In the genomic region with DNA sequence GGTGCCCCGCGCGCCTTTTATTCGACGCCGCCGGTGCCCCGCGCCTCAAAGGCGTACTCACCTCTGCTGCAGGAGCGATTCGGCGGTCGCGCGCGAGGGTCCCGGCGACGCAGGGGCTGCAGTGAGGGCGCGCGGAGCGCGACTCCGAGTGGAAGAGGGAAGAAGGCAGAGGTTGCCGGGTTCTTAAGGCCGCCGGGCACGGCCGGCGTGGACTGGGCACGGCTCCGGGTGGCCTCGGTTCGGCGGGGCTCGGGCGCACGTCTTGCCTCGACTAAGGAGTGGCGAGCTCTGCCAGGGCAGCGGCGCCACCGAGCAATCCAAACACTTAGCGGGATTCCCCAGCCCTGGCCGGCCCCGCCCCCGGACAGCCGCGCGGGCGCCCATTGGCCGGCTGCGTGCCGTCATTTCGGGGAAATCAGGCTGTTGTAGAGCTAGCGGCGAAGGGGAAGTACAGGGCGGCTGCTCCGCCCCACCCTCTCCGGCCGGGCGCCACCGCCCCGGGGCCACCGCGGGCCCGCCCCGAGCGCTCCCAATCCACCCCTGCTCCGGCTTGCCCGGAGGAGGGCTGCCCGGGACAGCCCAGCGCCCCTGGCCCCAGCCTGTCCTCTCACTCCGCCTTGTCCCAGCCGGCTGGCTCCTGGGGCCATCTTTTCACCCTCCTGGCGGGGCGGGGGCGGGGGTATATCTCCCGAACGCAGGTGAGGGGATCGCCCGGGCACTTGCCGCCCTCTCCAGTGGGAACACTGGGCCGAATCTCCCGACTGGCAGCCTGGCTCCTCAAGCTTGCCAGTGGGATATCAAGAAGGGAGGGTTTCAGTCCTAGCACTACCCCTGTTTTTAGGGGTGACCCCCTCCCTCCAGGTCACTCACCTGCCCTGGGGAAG, we compare ENCODE assay signal across 8 cellular contexts. TPM values are rescaled to one million over a fixed set of nuclear protein-coding genes. Genes with fewer than 3 reads are reported as not detected.
A peak's percentile ranks its signal among the peaks of the same experiment; 100 is the strongest.
DNase-seq lines count a peak whose midpoint lies in the region; ATAC-seq and TF ChIP-seq lines count a peak whose summit lies in the region.

A gene with protein sequence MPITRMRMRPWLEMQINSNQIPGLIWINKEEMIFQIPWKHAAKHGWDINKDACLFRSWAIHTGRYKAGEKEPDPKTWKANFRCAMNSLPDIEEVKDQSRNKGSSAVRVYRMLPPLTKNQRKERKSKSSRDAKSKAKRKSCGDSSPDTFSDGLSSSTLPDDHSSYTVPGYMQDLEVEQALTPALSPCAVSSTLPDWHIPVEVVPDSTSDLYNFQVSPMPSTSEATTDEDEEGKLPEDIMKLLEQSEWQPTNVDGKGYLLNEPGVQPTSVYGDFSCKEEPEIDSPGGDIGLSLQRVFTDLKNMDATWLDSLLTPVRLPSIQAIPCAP (minus strand): TSS at position 290 of the 884 bp plus-strand sequence. CDS start 1,295 bp downstream, outside the sequence.

- H3K4me1 ChIP-seq in PC-3 (ENCODE audit: insufficient read depth, low read length): peaks cover 37% of the 10 kb centered on the region
- peaks cover 64 to 67% of the 10 kb centered on the region in 2 donors for H3K4me1 ChIP-seq in mucosa of rectum (ENCODE audit: control insufficient read depth in 2 of 2, insufficient read depth in 2 of 2, low read length in 2 of 2)

- H3K4me2 ChIP-seq in PC-3 (ENCODE audit: low read length): peak within 1 kb of the TSS; percentile 99

- no peak for TF ChIP-seq CTCF in PC-3 (conservative IDR thresholded peaks at IDR 0.05; ENCODE audit: low read depth, low read length)
- TF ChIP-seq CTCF in epithelial cell of proximal tubule (conservative IDR thresholded peaks at IDR 0.05; ENCODE audit: low read depth, low read length): no peak

- H3K36me3 ChIP-seq in PC-3 (ENCODE audit: low read depth, low read length): peaks cover 25% of the 10 kb centered on the region
- H3K36me3 ChIP-seq in mucosa of rectum (ENCODE audit: control insufficient read depth in 2 of 2, insufficient read depth in 2 of 2, low read length in 2 of 2): peaks cover 33 to 34% of the 10 kb centered on the region in 2 donors

- no peak for TF ChIP-seq RAD21 in Ishikawa (IDR thresholded peaks at IDR 0.05; ENCODE audit: low read depth)

- peak; percentile 74 for ATAC-seq in GM21576 (IDR thresholded peaks at IDR 0.05; ENCODE audit: unreplicated experiment)
- ATAC-seq in PC-3: peak; percentile 83

- BruUV-seq in PC-3 (replicated peaks; lab: Mats Ljungman, UMichigan): no TSS peak

- H3K27me3 ChIP-seq in PC-3 (ENCODE audit: low read length) (no peaks in the 10 kb centered on the region), mucosa of rectum (ENCODE audit: control insufficient read depth in 2 of 2, insufficient read depth in 2 of 2, low read length in 2 of 2) (no peaks in the 10 kb centered on the region)

- DNase-seq in DMS53 (lab: John Stamatoyannopoulos, UW) (peak; percentile 98), PC-3 (peak; percentile 92), activated T-cell treated with anti-CD3 and anti-CD28 coated beads for 48 hours (ENCODE audit: low read depth) (peak; percentile 99), epithelial cell of proximal tubule (ENCODE audit: low read depth) (no peak)
- peak; percentile 95 to 97 for DNase-seq in stimulated activated CD8-positive, alpha-beta memory T cell treated with anti-CD3 and anti-CD28 coated beads, Interleukin-7, amount 100 ng/mL, for 1 hour (ENCODE audit: low read depth in 2 of 2)

- POLR2A ChIA-PET in PC-3 (lab: Charles Lee; ENCODE audit: unreplicated experiment): interaction anchor here (0.6 to 0.9 kb wide), 4 partner anchors 10 to 80 kb away, joined by 3 to 5 read pairs (median 4); no protein-coding TSS in a partner anchor

- H4K20me1 ChIP-seq in PC-3 (ENCODE audit: low read length): peaks cover 31% of the 10 kb centered on the region

- H2AFZ ChIP-seq in PC-3 (ENCODE audit: low read length): peak within 1 kb of the TSS; percentile 73; the same call in 1 of the 2 replicates

- H3K9ac ChIP-seq in PC-3 (ENCODE audit: low read length): peak within 1 kb of the TSS; percentile 86
- H3K9ac ChIP-seq in mucosa of rectum (ENCODE audit: low read depth in 1 of 2, low read length in 2 of 2): peak within 1 kb of the TSS; percentile 96

- no peaks in the 10 kb centered on the region for H3F3A ChIP-seq in PC-3 (ENCODE audit: low read length, unreplicated experiment)

- H3K79me2 ChIP-seq in PC-3 (ENCODE audit: low read length): peaks cover 36% of the 10 kb centered on the region

- peak within 1 kb of the TSS; percentile 55 for H3K27ac ChIP-seq in PC-3 (ENCODE audit: low read length)
- H3K27ac ChIP-seq in mucosa of rectum (ENCODE audit: low read depth in 2 of 2, low read length in 2 of 2): peak within 1 kb of the TSS; percentile 97 to 99

- TF ChIP-seq EP300 in Ishikawa (IDR thresholded peaks at IDR 0.05; ENCODE audit: borderline replicate concordance): no peak

- H3K4me3 ChIP-seq in PC-3 (ENCODE audit: low read length) (peak within 1 kb of the TSS; percentile 97), epithelial cell of proximal tubule (ENCODE audit: low read depth, low read length) (peak within 1 kb of the TSS; percentile 77), mucosa of rectum (ENCODE audit: low read length in 2 of 2) (peak within 1 kb of the TSS; percentile 87 to 92)

- intact Hi-C loops in PC-3 (cut with micrococcal nuclease): loop anchor here (10.0 kb wide), 1 partner anchor 196 kb away; the partner anchor contains the start of gene SLC22A4

- H3K9me3 ChIP-seq in PC-3 (ENCODE audit: low read length) (no peaks in the 10 kb centered on the region), mucosa of rectum (ENCODE audit: control insufficient read depth in 2 of 2, low read length in 2 of 2) (no peaks in the 10 kb centered on the region)

- H3K9me2 ChIP-seq in PC-3 (replicated peaks; ENCODE audit: low read length): no peaks in the 10 kb centered on the region

- CTCF ChIA-PET in PC-3 (lab: Charles Lee): interaction anchor here (0.6 kb wide), 2 partner anchors 96 to 104 kb away, joined by 4 to 7 read pairs; no protein-coding TSS in a partner anchor

TF ChIP-seq in Ishikawa, 13 proteins besides CTCF, POLR2A, EP300 and RAD21:
- TF ChIP-seq CEBPB (IDR thresholded peaks at IDR 0.05): no peak
- TF ChIP-seq USF1 (IDR thresholded peaks at IDR 0.05): no peak
- 0 out of 2 replicates have a peak, but pooled peaks have one; percentile 4 for TF ChIP-seq TEAD4 (IDR thresholded peaks at IDR 0.05)
- no peak for TF ChIP-seq TCF12 (IDR thresholded peaks at IDR 0.05; ENCODE audit: low read depth)
- peak; percentile 87 for TF ChIP-seq TAF1 (IDR thresholded peaks at IDR 0.05; ENCODE audit: low read depth)
- TF ChIP-seq MAX (IDR thresholded peaks at IDR 0.05): peak; percentile 30; the same call in 1 of the 2 replicates
- peak; percentile 34; the same call in 1 of the 2 replicates for TF ChIP-seq NFIC (IDR thresholded peaks at IDR 0.05)
- TF ChIP-seq ZBTB7A (IDR thresholded peaks at IDR 0.05; ENCODE audit: low read depth): peak; percentile 72; the same call in 1 of the 2 replicates

RNA-seq across cellular contexts. Expression of the gene that starts here (rescaled TPM):
- total RNA-seq in PC-3 (2014; rRNA removed) (21.1 and 23.1 TPM in 2 replicates), epithelial cell of proximal tubule (33.0 and 41.5 TPM in 2 replicates)
